Comparison of ENCODE assay signal across 9 cellular contexts in the genomic region with DNA sequence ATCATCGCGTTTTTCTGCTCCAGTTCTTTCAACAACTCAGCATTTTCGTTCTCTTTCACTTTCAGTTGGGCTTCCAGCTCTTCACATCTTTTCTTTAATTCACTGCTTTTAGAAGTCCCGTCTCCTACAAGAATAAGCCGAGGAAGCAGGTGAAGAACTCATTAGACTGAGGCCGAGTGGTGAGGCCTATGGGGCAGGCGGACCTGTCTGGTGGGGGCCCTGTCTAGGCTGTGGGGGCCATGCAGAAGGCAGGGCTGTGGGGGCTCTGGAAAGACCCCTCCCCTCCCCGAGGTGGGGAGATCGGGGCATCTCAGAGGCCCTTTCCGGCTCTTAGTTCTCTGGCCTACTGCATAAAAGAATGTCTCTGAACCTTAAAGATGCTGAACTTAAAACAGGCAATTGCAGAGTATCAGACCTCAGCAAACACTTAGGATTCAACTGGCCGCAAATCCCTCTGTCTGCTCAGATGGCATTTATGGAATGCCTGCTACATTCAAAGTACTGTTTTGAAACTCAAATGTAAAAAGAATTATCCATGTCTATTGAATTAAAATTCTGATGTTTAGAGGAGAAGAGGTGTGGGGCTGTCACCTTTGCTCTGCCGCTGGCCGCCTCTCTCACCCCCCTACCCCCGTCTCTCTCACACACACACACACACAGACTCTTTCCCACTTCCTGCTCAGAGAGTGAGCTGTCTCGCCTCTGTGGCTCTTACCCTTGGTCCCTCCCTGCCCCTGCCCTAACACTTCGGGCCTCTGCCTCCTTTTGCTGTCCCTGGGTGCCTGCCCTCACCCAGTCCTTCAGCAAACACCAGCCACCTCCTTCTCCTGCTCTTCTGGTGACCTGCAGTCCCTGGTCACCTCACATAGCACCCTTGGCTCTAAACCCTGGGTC. TPM values are rescaled to one million over a fixed set of nuclear protein-coding genes. Genes with fewer than 3 reads are reported as not detected.
A peak's percentile ranks its signal among the peaks of the same experiment; 100 is the strongest.
DNase-seq lines count a peak whose midpoint lies in the region; TF ChIP-seq lines count a peak whose summit lies in the region.
"Had no signal": no experiment of that assay in that cellular context is flagged by ENCODE, and none has a peak within 500 bp of the region (broad histone marks: within the 10 kb centered on the region; RNA-seq: fewer than 3 reads in every experiment).

No MANE protein-coding gene starts in this region.

- DNase-seq in activated CD4-positive, alpha-beta T cell treated with anti-CD3 and anti-CD28 coated beads for 24 hours (ENCODE audit: low read depth in 2 of 2), result peak; percentile 22 to 31
- DNase-seq in activated CD4-positive, alpha-beta T cell treated with anti-CD3 and anti-CD28 coated beads for 1 hour, result no peak
- peak; percentile 70 for DNase-seq in activated effector memory CD4-positive, alpha-beta T cell treated with anti-CD3 and anti-CD28 coated beads, Interleukin-2, amount 50 U/mL, for 16 hours
- DNase-seq in mesothelial cell of epicardium (ENCODE audit: low spot score in 2 of 2, unreplicated experiment in 2 of 2), result no peak
- DNase-seq in thyroid gland, result peak; percentile 18 to 29
- no peak for DNase-seq in ureter (ENCODE audit: low spot score)
- no peak for DNase-seq in GF-D8 (lab: John Stamatoyannopoulos, UW)
- DNase-seq in DMS79 (lab: John Stamatoyannopoulos, UW), result no peak
- DNase-seq: NCI-H1105 treated with DMSO at 0.1 percent for 48 hours had no signal

- H3K27ac ChIP-seq in thyroid gland, result peak overlapping the region; percentile 4 to 72 (median 45)

- no peak for TF ChIP-seq CTCF in mesothelial cell of epicardium (IDR thresholded peaks at IDR 0.05; ENCODE audit: unreplicated experiment)
- no peak for TF ChIP-seq CTCF in thyroid gland (IDR thresholded peaks at IDR 0.05)

- peaks cover 48% of the 10 kb centered on the region for H3K36me3 Mint-ChIP-seq in mesothelial cell of epicardium

- H3K27me3 ChIP-seq in thyroid gland, result no peaks in the 10 kb centered on the region

- peaks cover 0 to 24% of the 10 kb centered on the region in 2 donors for H3K4me1 ChIP-seq in thyroid gland

- H3K27me3 Mint-ChIP-seq in mesothelial cell of epicardium (ENCODE audit: low read depth), result no peaks in the 10 kb centered on the region

- no peaks in the 10 kb centered on the region for H3K9me3 ChIP-seq in thyroid gland

- no peak for TF ChIP-seq POLR2A in thyroid gland (IDR thresholded peaks at IDR 0.05)

- no peak overlapping the region for H3K4me3 ChIP-seq in thyroid gland (replicated peaks in 1 of 3)

- WGBS in thyroid gland, 2 donors, result 47 to 61% methylated on average over 15 to 16 of the region's 16 CpGs

- peaks cover 23 to 31% of the 10 kb centered on the region in 2 donors for H3K36me3 ChIP-seq in thyroid gland

- intact Hi-C loops in thyroid gland (cut with DNase I), result no loop called here

- H3K4me1 Mint-ChIP-seq in mesothelial cell of epicardium, result peaks cover 14% of the 10 kb centered on the region

- no peak overlapping the region for H3K4me3 Mint-ChIP-seq in mesothelial cell of epicardium

- H3K9me3 Mint-ChIP-seq in mesothelial cell of epicardium, result no peaks in the 10 kb centered on the region

- peak overlapping the region; percentile 78 for H3K27ac Mint-ChIP-seq in mesothelial cell of epicardium

RNA-seq across cellular contexts. Expression of a gene that starts 34.7 kb away (rescaled TPM):
- total RNA-seq in mesothelial cell of epicardium (51.9 to 55.1 TPM (median 52.4 TPM) in 3 replicates), thyroid gland (10 to 100 TPM; 26.6 to 47.0 (median 39.1) TPM), ureter (31.9 TPM)

RNA-seq across cellular contexts. Expression of a gene that starts 35.1 kb away (rescaled TPM):
- total RNA-seq in mesothelial cell of epicardium, result 112 to 122 TPM (median 116 TPM) in 3 replicates
- total RNA-seq in thyroid gland, result 100 to 1,000 TPM; 120 to 187 (median 138) TPM
- 90.5 TPM for total RNA-seq in ureter

Comparison
In these comparisons a context has a peak if more than half of its experiments do, and no peak if none do; other contexts are left out.
1. DNase-seq: peak in activated CD4-positive, alpha-beta T cell treated with anti-CD3 and anti-CD28 coated beads for 24 hours (2 of 2), activated effector memory CD4-positive, alpha-beta T cell treated with anti-CD3 and anti-CD28 coated beads, Interleukin-2, amount 50 U/mL, for 16 hours (single experiment) and thyroid gland (2 of 2); none in activated CD4-positive, alpha-beta T cell treated with anti-CD3 and anti-CD28 coated beads for 1 hour (single experiment), mesothelial cell of epicardium (0 of 2), ureter (single experiment), GF-D8 (single experiment) and DMS79 (single experiment).